ENCODE assay signal across 22 cellular contexts in the genomic region with DNA sequence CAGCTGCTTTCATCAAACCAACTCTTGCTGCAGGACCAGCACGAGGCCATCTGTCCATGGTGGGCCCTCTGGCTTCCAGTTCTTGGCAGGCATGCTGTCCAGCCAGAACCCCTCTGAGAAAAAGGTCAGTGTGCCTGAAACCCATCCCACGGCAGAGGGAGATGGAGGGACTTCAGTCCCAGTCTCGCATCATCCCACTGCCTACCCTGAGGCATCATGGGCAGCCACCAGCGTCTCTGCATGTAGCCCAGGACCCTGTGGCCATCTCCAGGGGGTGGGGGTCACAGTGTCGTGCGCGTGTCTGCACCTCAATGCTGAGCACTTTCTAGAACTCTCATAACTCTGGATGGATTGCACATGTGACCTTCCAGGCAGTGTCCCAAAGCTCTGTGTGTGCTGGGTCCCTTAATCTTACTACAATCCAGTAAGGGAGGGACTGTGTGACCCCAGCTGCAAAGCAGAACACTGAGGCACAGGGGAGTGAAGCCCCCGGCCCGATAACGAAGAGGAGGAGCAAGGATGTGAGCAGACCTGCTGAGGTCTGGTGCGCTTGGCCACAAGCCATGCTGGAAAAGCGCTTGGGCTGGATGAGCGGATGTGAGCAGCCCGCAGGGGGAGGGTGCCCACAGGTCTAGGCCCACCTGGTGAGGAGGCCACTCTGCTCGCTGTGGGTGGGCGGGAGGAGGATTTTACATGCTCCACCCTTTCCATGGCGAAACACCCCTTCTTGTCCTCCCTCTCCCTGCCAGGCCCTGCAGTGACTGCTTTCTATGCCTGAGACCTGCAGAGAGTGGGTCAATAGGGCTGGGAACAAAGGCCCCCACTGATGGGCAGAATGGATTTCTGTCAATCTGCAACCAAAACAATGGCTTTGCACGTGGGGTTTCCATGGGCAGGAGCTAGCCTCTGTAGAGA.
"Had no signal": no experiment of that assay in that cellular context is flagged by ENCODE, and none has a peak within 500 bp of the region (broad histone marks: within the 10 kb centered on the region; RNA-seq: fewer than 3 reads in every experiment).

No MANE protein-coding gene starts in this region.

- H3K9me3 ChIP-seq: adrenal gland, Peyer's patch had no signal

- DNase-seq: activated CD4-positive, alpha-beta T cell treated with anti-CD3 and anti-CD28 coated beads for 48 hours; activated CD4-positive, alpha-beta T cell treated with anti-CD3 and anti-CD28 coated beads, Interleukin-2, amount 50 U/mL, for 4 hours; activated CD4-positive, CD25-positive, alpha-beta regulatory T cell treated with anti-CD3 and anti-CD28 coated beads, Interleukin-2, amount 50 U/mL, for 72 hours; activated CD8-positive, alpha-beta memory T cell treated with anti-CD3 and anti-CD28 coated beads, Interleukin-2, amount 50 U/mL, for 48 hours; activated CD8-positive, alpha-beta T cell treated with anti-CD3 and anti-CD28 coated beads, Interleukin-2, amount 10 ng/mL, durations not matched to agents 7 days and 5 days; activated gamma-delta T cell; activated naive CD4-positive, alpha-beta T cell treated with anti-CD3 and anti-CD28 coated beads, Interleukin-2, amount 10 ng/mL, durations not matched to agents 7 days and 5 days; activated naive CD8-positive, alpha-beta T cell treated with anti-CD3 and anti-CD28 coated beads, Interleukin-2, amount 10 ng/mL, durations not matched to agents 7 days and 5 days; activated T-cell treated with anti-CD3 and anti-CD28 coated beads, Interleukin-2, amount 50 U/mL, for 1 hour; adrenal gland; anterior cingulate cortex; KG1; NCI-H1048; NCI-H146; NCI-H1930; NCI-H345; NCI-H510A; NCI-H526 treated with DMSO at 0.1 percent for 48 hours; NCI-H82; SHP77 had no signal

- H3K4me3 ChIP-seq: adrenal gland, Peyer's patch had no signal

- H3K36me3 ChIP-seq: adrenal gland, Peyer's patch had no signal

- H3K27ac ChIP-seq: adrenal gland, Peyer's patch, RWPE1 had no signal

- H3K4me1 ChIP-seq: adrenal gland, Peyer's patch had no signal

- H3K27me3 ChIP-seq: adrenal gland, Peyer's patch had no signal
